1 cellular context compared by ENCODE assay signal in genomic region chr10:73262105-73262730, GRCh38.
TF ChIP-seq lines count a peak whose summit lies in the region.

No MANE protein-coding gene starts in this region.

TF ChIP-seq in HepG2, 621 proteins besides CTCF, POLR2A, EP300 and RAD21 (continued from another document):
- peak in 1 of 2 experiments; percentile 95; a peak in 2 of 4 replicates for TF ChIP-seq ATF4 (CRISPR knock-in tag; IDR thresholded peaks at IDR 0.05)
- 0 out of 2 replicates have a peak, but pooled peaks have one; percentile 24 for TF ChIP-seq CEBPG (CRISPR knock-in tag; IDR thresholded peaks at IDR 0.05)
- TF ChIP-seq ZNF430 (CRISPR knock-in tag; IDR thresholded peaks at IDR 0.05) = no peak
- no peak for TF ChIP-seq ZNF101 (CRISPR knock-in tag; IDR thresholded peaks at IDR 0.05; ENCODE audit: borderline replicate concordance, low read depth)
- peak; percentile 95 for TF ChIP-seq FOSL2 (CRISPR knock-in tag; IDR thresholded peaks at IDR 0.05)
- peak; percentile 28; the same call in 1 of the 2 replicates for TF ChIP-seq CEBPB (IDR thresholded peaks at IDR 0.05; ENCODE audit: borderline replicate concordance, low read depth, low read length)
- peak; percentile 51; the same call in 1 of the 2 replicates for TF ChIP-seq ZNF12 (CRISPR knock-in tag; IDR thresholded peaks at IDR 0.05)
- TF ChIP-seq SOX13 (IDR thresholded peaks at IDR 0.05) = no peak
- peak in 1 of 2 experiments; percentile 22; a peak in 1 of 4 replicates for TF ChIP-seq SOX13 (CRISPR knock-in tag; conservative IDR thresholded peaks at IDR 0.05 in 1 of 2, IDR thresholded peaks at IDR 0.05 in 1 of 2)
